1 cellular context compared by ENCODE assay signal in genomic region chr2:190881480-190882326, GRCh38.
TF ChIP-seq lines count a peak whose summit lies in the region.

No MANE protein-coding gene starts in this region.

TF ChIP-seq in HEK293, 187 proteins besides CTCF, POLR2A, EP300 and RAD21 (continued from another document and continues in another):
- peak; percentile 80 for TF ChIP-seq ZNF692 (tag by site-specific recombination; IDR thresholded peaks at IDR 0.05)
- peak; percentile 83 for TF ChIP-seq PRDM10 (tag by site-specific recombination; IDR thresholded peaks at IDR 0.05)
- peak; percentile 93 for TF ChIP-seq ZNF335 (tag by site-specific recombination; conservative IDR thresholded peaks at IDR 0.05)
- TF ChIP-seq ZIC2 (tag by site-specific recombination; IDR thresholded peaks at IDR 0.05), result peak; percentile 26; the same call in 1 of the 2 replicates
- peak; percentile 52; the same call in 1 of the 2 replicates for TF ChIP-seq PRDM6 (tag by site-specific recombination; IDR thresholded peaks at IDR 0.05)
- peak; percentile 93 for TF ChIP-seq ATF2 (tag by site-specific recombination; IDR thresholded peaks at IDR 0.05; ENCODE audit: low read depth)
- peak; percentile 76; the same call in 1 of the 2 replicates for TF ChIP-seq ZNF24 (tag by site-specific recombination; IDR thresholded peaks at IDR 0.05)
- no peak for TF ChIP-seq ZNF121 (tag by site-specific recombination; IDR thresholded peaks at IDR 0.05)
- TF ChIP-seq ZNF610 (tag by site-specific recombination; IDR thresholded peaks at IDR 0.05; ENCODE audit: borderline replicate concordance), result no peak
- TF ChIP-seq ZNF548 (tag by site-specific recombination; IDR thresholded peaks at IDR 0.05), result no peak
- TF ChIP-seq KLF16 (tag by site-specific recombination; IDR thresholded peaks at IDR 0.05), result no peak
- no peak for TF ChIP-seq ZNF311 (tag by site-specific recombination; IDR thresholded peaks at IDR 0.05; ENCODE audit: borderline replicate concordance)
- TF ChIP-seq ZNF843 (tag by site-specific recombination; IDR thresholded peaks at IDR 0.05), result no peak
- no peak for TF ChIP-seq ZNF623 (tag by site-specific recombination; IDR thresholded peaks at IDR 0.05)
- peak; percentile 92 for TF ChIP-seq GLIS2 (tag by site-specific recombination; IDR thresholded peaks at IDR 0.05)
- TF ChIP-seq WT1 (tag by site-specific recombination; IDR thresholded peaks at IDR 0.05), result no peak
- peak; percentile 72; the same call in 1 of the 2 replicates for TF ChIP-seq OSR2 (tag by site-specific recombination; IDR thresholded peaks at IDR 0.05)
- no peak for TF ChIP-seq BCL6B (tag by site-specific recombination; IDR thresholded peaks at IDR 0.05)
- 0 out of 2 replicates have a peak, but pooled peaks have one; percentile 53 for TF ChIP-seq IKZF3 (tag by site-specific recombination; IDR thresholded peaks at IDR 0.05)
- TF ChIP-seq ZBTB1 (tag by site-specific recombination; IDR thresholded peaks at IDR 0.05), result no peak
- peak; percentile 84 for TF ChIP-seq ZNF366 (tag by site-specific recombination; conservative IDR thresholded peaks at IDR 0.05)
- peak; percentile 53; the same call in 1 of the 2 replicates for TF ChIP-seq ZSCAN30 (tag by site-specific recombination; IDR thresholded peaks at IDR 0.05)
- no peak for TF ChIP-seq ZNF549 (tag by site-specific recombination; IDR thresholded peaks at IDR 0.05)
- no peak for TF ChIP-seq REST (tag by site-specific recombination; IDR thresholded peaks at IDR 0.05)
- TF ChIP-seq ZNF571 (tag by site-specific recombination; IDR thresholded peaks at IDR 0.05), result no peak
- no peak for TF ChIP-seq ZNF302 (tag by site-specific recombination; IDR thresholded peaks at IDR 0.05; ENCODE audit: low read depth)
- peak; percentile 68 for TF ChIP-seq ZNF341 (tag by site-specific recombination; IDR thresholded peaks at IDR 0.05; ENCODE audit: low read depth)
- no peak for TF ChIP-seq ZNF514 (tag by site-specific recombination; IDR thresholded peaks at IDR 0.05)
- no peak for TF ChIP-seq BCL11B (tag by site-specific recombination; IDR thresholded peaks at IDR 0.05; ENCODE audit: low read depth)
- TF ChIP-seq EGR2 (tag by site-specific recombination; IDR thresholded peaks at IDR 0.05; ENCODE audit: low read depth), result peak; percentile 59; the same call in 1 of the 2 replicates
- no peak for TF ChIP-seq MEIS1 (CRISPR knock-in tag; IDR thresholded peaks at IDR 0.05; ENCODE audit: borderline replicate concordance)
- TF ChIP-seq ZXDB (tag by site-specific recombination; IDR thresholded peaks at IDR 0.05), result peak; percentile 30; the same call in 1 of the 2 replicates
- no peak for TF ChIP-seq ZNF140 (tag by site-specific recombination; IDR thresholded peaks at IDR 0.05)
- TF ChIP-seq KLF8 (tag by site-specific recombination; IDR thresholded peaks at IDR 0.05), result peak; percentile 59
- TF ChIP-seq ZNF792 (tag by site-specific recombination; IDR thresholded peaks at IDR 0.05), result no peak
- peak; percentile 13; the same call in 1 of the 2 replicates for TF ChIP-seq ZNF580 (tag by site-specific recombination; IDR thresholded peaks at IDR 0.05)
- TF ChIP-seq SP2 (tag by site-specific recombination; IDR thresholded peaks at IDR 0.05), result peak; percentile 74
- no peak for TF ChIP-seq TSHZ1 (tag by site-specific recombination; IDR thresholded peaks at IDR 0.05; ENCODE audit: borderline replicate concordance)
- peak; percentile 93 for TF ChIP-seq ZBTB8A (tag by site-specific recombination; IDR thresholded peaks at IDR 0.05)
- TF ChIP-seq ZNF658 (tag by site-specific recombination; IDR thresholded peaks at IDR 0.05), result no peak
- TF ChIP-seq PBX3 (CRISPR knock-in tag; IDR thresholded peaks at IDR 0.05), result no peak
- TF ChIP-seq ZNF423 (tag by site-specific recombination; IDR thresholded peaks at IDR 0.05), result no peak
- TF ChIP-seq ZNF645 (tag by site-specific recombination; IDR thresholded peaks at IDR 0.05), result no peak
- TF ChIP-seq ZNF169 (tag by site-specific recombination; IDR thresholded peaks at IDR 0.05), result no peak
